19 cellular contexts compared by ENCODE assay signal in genomic region chr1:168390261-168390660, GRCh38.
DNase-seq lines count a peak whose midpoint lies in the region; ATAC-seq, FAIRE-seq and TF ChIP-seq lines count a peak whose summit lies in the region.
"Had no signal": no experiment of that assay in that cellular context is flagged by ENCODE, and none has a peak within 500 bp of the region (broad histone marks: within the 10 kb centered on the region; RNA-seq: fewer than 3 reads in every experiment).

No MANE protein-coding gene starts in this region.

- H3K9me2 ChIP-seq in HCT116 (ENCODE audit: insufficient read depth), result no peaks in the 10 kb centered on the region

- H3K27ac ChIP-seq in HCT116 (ENCODE audit: low read depth, low read length) (peak overlapping the region; percentile 33; the same call in 1 of the 2 replicates), muscle layer of colon (ENCODE audit: low read depth, low read length) (peak overlapping the region; percentile 12)

- no peak overlapping the region for H3K4me2 ChIP-seq in HCT116 (ENCODE audit: low read length)

- CTCF ChIA-PET in HCT116 (lab: Charles Lee), result interaction anchor here (1.9 kb wide), 1 partner anchor 48 kb away, joined by 8 read pairs; no protein-coding TSS in a partner anchor

- in situ Hi-C loops in G401 (cut with HindIII; ENCODE audit: low sequenced_read_pairs), result no loop called here

- H3K4me3 ChIP-seq in HCT116 (replicated peaks in 1 of 2; ENCODE audit: low read depth in 1 of 2, low read length in 2 of 2), result no peak overlapping the region
- no peak overlapping the region for H3K4me3 ChIP-seq in bronchial epithelial cell (ENCODE audit: low read depth, low read length)
- H3K4me3 ChIP-seq in muscle layer of colon (ENCODE audit: low read depth in 1 of 2, low read length in 2 of 2), result no peak overlapping the region

- no peak overlapping the region for H2AFZ ChIP-seq in HCT116 (ENCODE audit: low read depth, low read length, poor library complexity, severe bottlenecking)

- H4K20me1 ChIP-seq in HCT116 (ENCODE audit: insufficient read depth), result no peaks in the 10 kb centered on the region

- H3K27me3 ChIP-seq in HCT116 (ENCODE audit: insufficient read depth, low read length) (no peaks in the 10 kb centered on the region), bronchial epithelial cell (ENCODE audit: control insufficient read depth, insufficient read depth, low read length) (no peaks in the 10 kb centered on the region), muscle layer of colon (ENCODE audit: control insufficient read depth in 1 of 2, insufficient read depth in 2 of 2, low read length in 2 of 2) (no peaks in the 10 kb centered on the region)
- H3K27me3 ChIP-seq: BE2C had no signal

- no peaks in the 10 kb centered on the region for H3K9me3 ChIP-seq in HCT116 (ENCODE audit: control insufficient read depth in 1 of 2, insufficient read depth in 1 of 2, low read depth in 1 of 2, low read length in 2 of 2)
- H3K9me3 ChIP-seq in muscle layer of colon (ENCODE audit: low read length), result no peaks in the 10 kb centered on the region
- H3K9me3 ChIP-seq: BE2C, Caco-2 had no signal

- TF ChIP-seq CTCF in HCT116 (IDR thresholded peaks at IDR 0.05 in 2 of 3, conservative IDR thresholded peaks at IDR 0.05 in 1 of 3; ENCODE audit: borderline replicate concordance in 1 of 3, insufficient read depth in 1 of 3, low read depth in 2 of 3, low read length in 2 of 3) (no peak), bronchial epithelial cell (IDR thresholded peaks at IDR 0.05; ENCODE audit: insufficient read depth, low read length, severe bottlenecking) (no peak)

- intact Hi-C loops in HCT116 (cut with micrococcal nuclease), result no loop called here
- intact Hi-C loops in Right ventricle myocardium inferior (cut with DNase I), result no loop called here

- RAD21 ChIA-PET in HCT116 (lab: Charles Lee; ENCODE audit: low non-redundant PET in 1 of 2, low total read pairs in 2 of 2, uncharacterized antibody in 2 of 2, unreplicated experiment in 2 of 2), result no interaction called here

- DNase-seq in HCT116 (ENCODE audit: low read depth, low spot score) (no peak), NCI-H226 (peak; percentile 41), bronchial epithelial cell (ENCODE audit: low read depth) (peak; percentile 49), G401 (ENCODE audit: low spot score) (no peak), SKM-1 treated with dmso at 0.1 percent for 144 hours (lab: John Stamatoyannopoulos, UW; ENCODE audit: unreplicated experiment) (no peak), Right ventricle myocardium inferior (ENCODE audit: missing footprints) (no peak)
- DNase-seq: ACHN; C1 segment of cervical spinal cord; Caco-2; CD4-positive, alpha-beta T cell; DMS153; DMS79; GF-D8; GOT3; H7 had no signal

- no peaks in the 10 kb centered on the region for H3K79me2 ChIP-seq in HCT116 (ENCODE audit: insufficient read depth, low read length)

- no peak for ATAC-seq in HCT116
- ATAC-seq in Right ventricle myocardium inferior, result no peak
- ATAC-seq: HepG2 had no signal

- no peak overlapping the region for H3K9ac ChIP-seq in HCT116 (ENCODE audit: low read length)
- no peak overlapping the region for H3K9ac ChIP-seq in muscle layer of colon (ENCODE audit: low read length)

- no TSS peak for BruUV-seq in HCT116 (replicated peaks; lab: Mats Ljungman, UMichigan)

- TF ChIP-seq RAD21 in HCT116 (IDR thresholded peaks at IDR 0.05; ENCODE audit: low read depth), result no peak

- POLR2A ChIA-PET in HCT116 (lab: Charles Lee), result interaction anchor here (0.7 kb wide), 1 partner anchor 16 kb away, joined by 4 read pairs; no protein-coding TSS in a partner anchor

- no peaks in the 10 kb centered on the region for H3K36me3 ChIP-seq in HCT116 (ENCODE audit: control insufficient read depth in 1 of 2, insufficient read depth in 2 of 2, low read length in 2 of 2)
- no peaks in the 10 kb centered on the region for H3K36me3 ChIP-seq in bronchial epithelial cell (ENCODE audit: control insufficient read depth, insufficient read depth, low read length)
- H3K36me3 ChIP-seq in muscle layer of colon (ENCODE audit: insufficient read depth, low read length), result no peaks in the 10 kb centered on the region
- H3K36me3 ChIP-seq: BE2C had no signal

- FAIRE-seq in bronchial epithelial cell (lab: Jason Lieb, UNC), result no peak
- FAIRE-seq: A204.1, HepG2 had no signal

- peaks cover 45 to 49% of the 10 kb centered on the region in 2 experiments for H3K4me1 ChIP-seq in HCT116 (ENCODE audit: control insufficient read depth in 1 of 2, insufficient read depth in 2 of 2, low read length in 2 of 2)
- peaks cover 40% of the 10 kb centered on the region for H3K4me1 ChIP-seq in muscle layer of colon (ENCODE audit: insufficient read depth, low read length)
- H3K4me1 ChIP-seq: Caco-2 had no signal

- TF ChIP-seq POLR2A in HCT116 (IDR thresholded peaks at IDR 0.05; ENCODE audit: borderline replicate concordance, extremely low read depth, insufficient read depth, insufficient read length), result no peak

TF ChIP-seq in HCT116, 20 proteins besides CTCF, POLR2A, EP300 and RAD21:
- TF ChIP-seq YY1 (IDR thresholded peaks at IDR 0.05; ENCODE audit: extremely low read depth, insufficient replicate concordance, low read depth, low read length) (no peak), CBX3 (IDR thresholded peaks at IDR 0.05; ENCODE audit: low read depth) (no peak), ZBTB33 (IDR thresholded peaks at IDR 0.05; ENCODE audit: extremely low read depth, insufficient replicate concordance, low read length) (no peak), EZH2 (IDR thresholded peaks at IDR 0.05) (no peak), REST (IDR thresholded peaks at IDR 0.05; ENCODE audit: low read depth) (no peak), SP1 (IDR thresholded peaks at IDR 0.05; ENCODE audit: low read depth) (no peak), JUND (IDR thresholded peaks at IDR 0.05) (no peak), ZFX (IDR thresholded peaks at IDR 0.05) (no peak), CEBPB (IDR thresholded peaks at IDR 0.05; ENCODE audit: low read depth) (no peak), EGR1 (IDR thresholded peaks at IDR 0.05; ENCODE audit: low read depth) (no peak), EZH2phosphoT487 (IDR thresholded peaks at IDR 0.05; ENCODE audit: borderline replicate concordance) (no peak), FOSL1 (IDR thresholded peaks at IDR 0.05; ENCODE audit: low read depth) (no peak), ATF3 (IDR thresholded peaks at IDR 0.05) (no peak), ZNF274 (IDR thresholded peaks at IDR 0.05; ENCODE audit: low read depth, low read length) (no peak), ELF1 (IDR thresholded peaks at IDR 0.05; ENCODE audit: borderline replicate concordance, low read depth) (no peak)

Comparison
In these comparisons a context has a peak if more than half of its experiments do, and no peak if none do; other contexts are left out.
1. DNase-seq: peak in NCI-H226 (single experiment) and bronchial epithelial cell (single experiment); none in HCT116 (single experiment), G401 (single experiment), SKM-1 treated with dmso at 0.1 percent for 144 hours (single experiment) and Right ventricle myocardium inferior (single experiment).